In genomic region chr2:719191-719590, GRCh38 we compare ENCODE assay signal across 38 cellular contexts.
"Had no signal": no experiment of that assay in that cellular context is flagged by ENCODE, and none has a peak within 500 bp of the region (broad histone marks: within the 10 kb centered on the region; RNA-seq: fewer than 3 reads in every experiment).

No MANE protein-coding gene starts in this region.

- H3K4me3 Mint-ChIP-seq: activated naive CD4-positive, alpha-beta T cell treated with anti-CD3 and anti-CD28 coated beads for 36 hours; activated naive CD4-positive, alpha-beta T cell treated with anti-CD3 and anti-CD28 coated beads, Interleukin-2, amount 10 ng/mL, durations not matched to agents 7 days and 5 days; activated naive CD4-positive, alpha-beta T cell treated with anti-CD3 and anti-CD28 coated beads, Interleukin-2, amount 50 U/mL, for 24 hours; activated naive CD8-positive, alpha-beta T cell; activated naive CD8-positive, alpha-beta T cell treated with anti-CD3 and anti-CD28 coated beads for 36 hours; activated naive CD8-positive, alpha-beta T cell treated with anti-CD3 and anti-CD28 coated beads, Interleukin-2, amount 10 ng/mL, durations not matched to agents 7 days and 5 days; activated naive CD8-positive, alpha-beta T cell treated with anti-CD3 and anti-CD28 coated beads, Interleukin-2, amount 50 U/mL, for 24 hours; activated T-cell treated with anti-CD3 and anti-CD28 coated beads, Interleukin-2, amount 50 U/mL, for 4 hours; activated T-cell treated with anti-CD3 and anti-CD28 coated beads, Interleukin-2, amount 50 U/mL, for 72 hours; activated T-helper 1 cell treated with anti-CD3 and anti-CD28 coated beads, Interleukin-12 subunit alpha, Interleukin-12 subunit beta, Interleukin-2, Interleukin-4 antibody, amounts not matched to agents 30 ng/mL and 10 ng/mL and 1 ng/mL, durations not matched to agents 14 hours and 24 hours and 36 hours; activated T-helper 17 cell treated with anti-CD3 and anti-CD28 coated beads, Interleukin-2, amount 50 U/mL, for 72 hours; brain; central memory CD8-positive, alpha-beta T cell had no signal

- ATAC-seq: activated naive CD4-positive, alpha-beta T cell treated with anti-CD3 and anti-CD28 coated beads, Interleukin-2, amount 50 U/mL, for 72 hours; activated naive CD8-positive, alpha-beta T cell treated with anti-CD3 and anti-CD28 coated beads, Interleukin-2, amount 50 U/mL, for 24 hours; activated T-cell treated with anti-CD3 and anti-CD28 coated beads, Interleukin-2, amount 50 U/mL, for 4 hours; activated T-cell treated with anti-CD3 and anti-CD28 coated beads, Interleukin-2, amount 50 U/mL, for 72 hours; activated T-helper 17 cell treated with anti-CD3 and anti-CD28 coated beads, Interleukin-2, amount 50 U/mL, for 72 hours; body of pancreas had no signal

- H3K27ac ChIP-seq: adrenal gland, ascending aorta, body of pancreas, brain microvascular endothelial cell, breast epithelium, cardiac muscle cell had no signal

- H3K4me1 ChIP-seq: adrenal gland, ascending aorta, body of pancreas, breast epithelium had no signal

- FAIRE-seq: astrocyte, bronchial epithelial cell had no signal

- H3K27ac Mint-ChIP-seq: activated naive CD4-positive, alpha-beta T cell treated with anti-CD3 and anti-CD28 coated beads for 36 hours; activated naive CD4-positive, alpha-beta T cell treated with anti-CD3 and anti-CD28 coated beads, Interleukin-2, amount 10 ng/mL, durations not matched to agents 7 days and 5 days; activated naive CD4-positive, alpha-beta T cell treated with anti-CD3 and anti-CD28 coated beads, Interleukin-2, amount 50 U/mL, for 24 hours; activated naive CD4-positive, alpha-beta T cell treated with anti-CD3 and anti-CD28 coated beads, Interleukin-2, amount 50 U/mL, for 72 hours; activated naive CD8-positive, alpha-beta T cell; activated naive CD8-positive, alpha-beta T cell treated with anti-CD3 and anti-CD28 coated beads for 36 hours; activated naive CD8-positive, alpha-beta T cell treated with anti-CD3 and anti-CD28 coated beads, Interleukin-2, amount 10 ng/mL, durations not matched to agents 7 days and 5 days; activated naive CD8-positive, alpha-beta T cell treated with anti-CD3 and anti-CD28 coated beads, Interleukin-2, amount 50 U/mL, for 24 hours; activated T-cell treated with anti-CD3 and anti-CD28 coated beads, Interleukin-2, amount 50 U/mL, for 72 hours; activated T-helper 1 cell treated with anti-CD3 and anti-CD28 coated beads, Interleukin-12 subunit alpha, Interleukin-12 subunit beta, Interleukin-2, Interleukin-4 antibody, amounts not matched to agents 30 ng/mL and 10 ng/mL and 1 ng/mL, durations not matched to agents 14 hours and 24 hours and 36 hours; activated T-helper 17 cell treated with anti-CD3 and anti-CD28 coated beads, Interleukin-2, amount 50 U/mL, for 72 hours; activated T-helper 2 cell treated with anti-CD3 and anti-CD28 coated beads, Interferon-gamma antibody, Interleukin-2, Interleukin-4, amounts not matched to agents 10 μg/mL and 5 μg/mL and 100 μg/mL, durations not matched to agents 14 hours and 24 hours and 36 hours; brain had no signal

- H3K9me3 Mint-ChIP-seq: activated naive CD4-positive, alpha-beta T cell treated with anti-CD3 and anti-CD28 coated beads for 36 hours; activated naive CD4-positive, alpha-beta T cell treated with anti-CD3 and anti-CD28 coated beads, Interleukin-2, amount 10 ng/mL, durations not matched to agents 7 days and 5 days; activated naive CD4-positive, alpha-beta T cell treated with anti-CD3 and anti-CD28 coated beads, Interleukin-2, amount 50 U/mL, for 24 hours; activated naive CD4-positive, alpha-beta T cell treated with anti-CD3 and anti-CD28 coated beads, Interleukin-2, amount 50 U/mL, for 72 hours; activated naive CD8-positive, alpha-beta T cell treated with anti-CD3 and anti-CD28 coated beads for 36 hours; activated naive CD8-positive, alpha-beta T cell treated with anti-CD3 and anti-CD28 coated beads, Interleukin-2, amount 10 ng/mL, durations not matched to agents 7 days and 5 days; activated naive CD8-positive, alpha-beta T cell treated with anti-CD3 and anti-CD28 coated beads, Interleukin-2, amount 50 U/mL, for 24 hours; activated T-cell treated with anti-CD3 and anti-CD28 coated beads, Interleukin-2, amount 50 U/mL, for 4 hours; activated T-cell treated with anti-CD3 and anti-CD28 coated beads, Interleukin-2, amount 50 U/mL, for 72 hours; activated T-helper 1 cell treated with anti-CD3 and anti-CD28 coated beads, Interleukin-12 subunit alpha, Interleukin-12 subunit beta, Interleukin-2, Interleukin-4 antibody, amounts not matched to agents 30 ng/mL and 10 ng/mL and 1 ng/mL, durations not matched to agents 14 hours and 24 hours and 36 hours; activated T-helper 17 cell treated with anti-CD3 and anti-CD28 coated beads, Interleukin-2, amount 50 U/mL, for 72 hours; activated T-helper 2 cell treated with anti-CD3 and anti-CD28 coated beads, Interferon-gamma antibody, Interleukin-2, Interleukin-4, amounts not matched to agents 10 μg/mL and 5 μg/mL and 100 μg/mL, durations not matched to agents 14 hours and 24 hours and 36 hours; central memory CD8-positive, alpha-beta T cell had no signal

- DNase-seq: activated effector memory CD4-positive, alpha-beta T cell treated with anti-CD3 and anti-CD28 coated beads, Interleukin-2, amount 50 U/mL, for 16 hours; activated effector memory CD4-positive, alpha-beta T cell treated with Interleukin-2 at 50 U/mL for 16 hours; activated gamma-delta T cell; activated gamma-delta T cell treated with Interleukin-2 at 50 U/mL for 16 hours; activated naive CD4-positive, alpha-beta T cell; activated naive CD4-positive, alpha-beta T cell treated with anti-CD3 and anti-CD28 coated beads for 36 hours; activated naive CD4-positive, alpha-beta T cell treated with anti-CD3 and anti-CD28 coated beads, Interleukin-2, amount 10 ng/mL, durations not matched to agents 7 days and 5 days; activated naive CD4-positive, alpha-beta T cell treated with anti-CD3 and anti-CD28 coated beads, Interleukin-2, amount 50 U/mL, for 16 hours; activated naive CD4-positive, alpha-beta T cell treated with Interleukin-2 at 50 U/mL for 16 hours; activated naive CD8-positive, alpha-beta T cell treated with anti-CD3 and anti-CD28 coated beads for 36 hours; activated naive CD8-positive, alpha-beta T cell treated with anti-CD3 and anti-CD28 coated beads, Interleukin-2, amount 10 ng/mL, durations not matched to agents 7 days and 5 days; activated naive CD8-positive, alpha-beta T cell treated with anti-CD3 and anti-CD28 coated beads, Interleukin-2, amount 50 U/mL, for 24 hours; activated T-cell treated with anti-CD3 and anti-CD28 coated beads, Interleukin-2, amount 50 U/mL, for 4 hours; activated T-cell treated with anti-CD3 and anti-CD28 coated beads, Interleukin-2, amount 50 U/mL, for 48 hours; activated T-cell treated with anti-CD3 and anti-CD28 coated beads, Interleukin-2, amount 50 U/mL, for 72 hours; adrenal gland; amniotic stem cell; amygdala; anterior cingulate cortex; aorta; body of pancreas; brain microvascular endothelial cell; caudate nucleus; central memory CD4-positive, alpha-beta T cell; cerebellar nuclear complex had no signal

- H3K4me1 Mint-ChIP-seq: activated naive CD4-positive, alpha-beta T cell treated with anti-CD3 and anti-CD28 coated beads, Interleukin-2, amount 10 ng/mL, durations not matched to agents 7 days and 5 days; activated naive CD4-positive, alpha-beta T cell treated with anti-CD3 and anti-CD28 coated beads, Interleukin-2, amount 50 U/mL, for 24 hours; activated T-helper 17 cell treated with anti-CD3 and anti-CD28 coated beads, Interleukin-2, amount 50 U/mL, for 72 hours; central memory CD8-positive, alpha-beta T cell had no signal

- H3K36me3 Mint-ChIP-seq: activated naive CD4-positive, alpha-beta T cell treated with anti-CD3 and anti-CD28 coated beads, Interleukin-2, amount 10 ng/mL, durations not matched to agents 7 days and 5 days; activated naive CD4-positive, alpha-beta T cell treated with anti-CD3 and anti-CD28 coated beads, Interleukin-2, amount 50 U/mL, for 24 hours; activated naive CD4-positive, alpha-beta T cell treated with anti-CD3 and anti-CD28 coated beads, Interleukin-2, amount 50 U/mL, for 72 hours; activated naive CD8-positive, alpha-beta T cell; activated naive CD8-positive, alpha-beta T cell treated with anti-CD3 and anti-CD28 coated beads for 36 hours; activated naive CD8-positive, alpha-beta T cell treated with anti-CD3 and anti-CD28 coated beads, Interleukin-2, amount 10 ng/mL, durations not matched to agents 7 days and 5 days; brain had no signal

- H3K27me3 ChIP-seq: ascending aorta, body of pancreas, brain microvascular endothelial cell, breast epithelium, cardiac muscle cell had no signal

- H3K36me3 ChIP-seq: adrenal gland, ascending aorta, brain microvascular endothelial cell, breast epithelium, cardiac muscle cell had no signal

- H3K4me3 ChIP-seq: adrenal gland, ascending aorta, body of pancreas, breast epithelium, cardiac muscle cell had no signal

- H3K9me3 ChIP-seq: adrenal gland, ascending aorta, body of pancreas, breast epithelium had no signal
